Comparison of ENCODE assay signal across 12 cellular contexts in genomic region chr12:9867531-9867930, GRCh38. TPM values are rescaled to one million over a fixed set of nuclear protein-coding genes. Genes with fewer than 3 reads are reported as not detected.
DNase-seq lines count a peak whose midpoint lies in the region; ATAC-seq and TF ChIP-seq lines count a peak whose summit lies in the region.
"Had no signal": no experiment of that assay in that cellular context is flagged by ENCODE, and none has a peak within 500 bp of the region (broad histone marks: within the 10 kb centered on the region; RNA-seq: fewer than 3 reads in every experiment).

No MANE protein-coding gene starts in this region.

- H4K20me1 ChIP-seq in mammary epithelial cell (ENCODE audit: insufficient read depth, low read length) = no peaks in the 10 kb centered on the region

- H2AK5ac ChIP-seq in neuronal stem cell (ENCODE audit: low read depth, low read length) = no peak overlapping the region

- H3K36me3 ChIP-seq in mammary epithelial cell (ENCODE audit: insufficient read depth, low read length) (no peaks in the 10 kb centered on the region), right lobe of liver (no peaks in the 10 kb centered on the region), tibial artery (no peaks in the 10 kb centered on the region), neuronal stem cell (replicated peaks in 1 of 2; ENCODE audit: control insufficient read depth in 2 of 2, insufficient read depth in 2 of 2, low read length in 2 of 2) (no peaks in the 10 kb centered on the region)

- CTCF ChIA-PET in MCF 10A (lab: Yijun Ruan, JAX) = interaction anchor here (0.6 kb wide), 1 partner anchor 122 kb away, joined by 4 read pairs; no protein-coding TSS in a partner anchor
- CTCF ChIA-PET in mammary epithelial cell (lab: Charles Lee; ENCODE audit: low non-redundant PET) = no interaction called here
- CTCF ChIA-PET in activated CD8-positive, alpha-beta T cell treated with anti-CD3 and anti-CD28 coated beads, Interleukin-2, amount 10 ng/mL, durations not matched to agents 7 days and 5 days (lab: Charles Lee) = interaction anchor here (0.7 to 4.8 kb wide), 11 partner anchors 19 to 143 kb away, joined by 3 to 38 read pairs (median 5); partner anchors contain the start of genes CD69 and CLEC12B

- peaks cover 16% of the 10 kb centered on the region for H3K4me1 ChIP-seq in mammary epithelial cell (ENCODE audit: insufficient read depth, low read length)
- peaks cover 0 to 5% (median 0%) of the 10 kb centered on the region in 4 donors for H3K4me1 ChIP-seq in right lobe of liver
- H3K4me1 ChIP-seq in tibial artery = peaks cover 0 to 6% (median 0%) of the 10 kb centered on the region in 4 donors
- peaks cover 0 to 1% of the 10 kb centered on the region in 2 donors for H3K4me1 ChIP-seq in neuronal stem cell (ENCODE audit: control insufficient read depth in 2 of 2, insufficient read depth in 1 of 2, low read depth in 1 of 2, low read length in 2 of 2)

- H3K79me2 ChIP-seq in mammary epithelial cell (ENCODE audit: insufficient read depth, low read length) = no peaks in the 10 kb centered on the region

- no peak overlapping the region for H2BK5ac ChIP-seq in neuronal stem cell (ENCODE audit: low read length)

- no peak overlapping the region for H3K14ac ChIP-seq in neuronal stem cell (ENCODE audit: low read length)

- H3K4me1 Mint-ChIP-seq in MCF 10A (ENCODE audit: insufficient read depth, unreplicated experiment) = peaks cover 46% of the 10 kb centered on the region
- peaks cover 41% of the 10 kb centered on the region for H3K4me1 Mint-ChIP-seq in activated CD8-positive, alpha-beta T cell treated with anti-CD3 and anti-CD28 coated beads, Interleukin-2, amount 10 ng/mL, durations not matched to agents 7 days and 5 days (ENCODE audit: low read depth)

- no peaks in the 10 kb centered on the region for H3K9me3 Mint-ChIP-seq in MCF 10A (ENCODE audit: unreplicated experiment)
- peaks cover 18% of the 10 kb centered on the region for H3K9me3 Mint-ChIP-seq in activated CD8-positive, alpha-beta T cell treated with anti-CD3 and anti-CD28 coated beads, Interleukin-2, amount 10 ng/mL, durations not matched to agents 7 days and 5 days (ENCODE audit: insufficient read depth)

- no peak overlapping the region for H4K91ac ChIP-seq in neuronal stem cell (ENCODE audit: low read depth, low read length, poor library complexity)

- POLR2A ChIA-PET in MCF 10A (lab: Yijun Ruan, JAX) = interaction anchor here (0.6 to 1.2 kb wide), 4 partner anchors 16 to 345 kb away, joined by 3 to 4 read pairs (median 4); partner anchors contain the start of gene GABARAPL1
- POLR2A ChIA-PET in activated CD8-positive, alpha-beta T cell treated with anti-CD3 and anti-CD28 coated beads, Interleukin-2, amount 10 ng/mL, durations not matched to agents 7 days and 5 days (lab: Charles Lee) = interaction anchor here (0.6 to 7.6 kb wide), 19 partner anchors 41 to 690 kb away, joined by 3 to 251 read pairs (median 8); partner anchors contain the start of genes CD69 and CLEC2D

- H3K27ac Mint-ChIP-seq in MCF 10A (ENCODE audit: low read depth, unreplicated experiment) = no peak overlapping the region
- peak overlapping the region; percentile 86 for H3K27ac Mint-ChIP-seq in activated CD8-positive, alpha-beta T cell treated with anti-CD3 and anti-CD28 coated beads, Interleukin-2, amount 10 ng/mL, durations not matched to agents 7 days and 5 days

- H3K4me2 ChIP-seq in mammary epithelial cell (ENCODE audit: insufficient read depth, low read depth, low read length) = no peak overlapping the region
- no peak overlapping the region for H3K4me2 ChIP-seq in neuronal stem cell (ENCODE audit: insufficient read depth, low read length, poor library complexity, severe bottlenecking)

- 94% methylated on average over 4 of the region's 4 CpGs for whole genome bisulfite sequencing in mammary epithelial cell (ENCODE audit: low coverage, missing lambda C conversion rate)
- 40% methylated on average over 4 of the region's 4 CpGs for WGBS in right lobe of liver (ENCODE audit: insufficient coverage, low coverage, low lambda C conversion rate, missing lambda C conversion rate)
- no CpG with 5 or more reads among the region's 4 CpGs for WGBS in neuronal stem cell (ENCODE audit: extremely low coverage in 2 of 2, insufficient read length in 2 of 2, insufficient replicate concordance in 1 of 2), 2 donors

- no peak overlapping the region for H3K23ac ChIP-seq in neuronal stem cell (ENCODE audit: low read depth, low read length, poor library complexity)

- no peak overlapping the region for H3K18ac ChIP-seq in neuronal stem cell (ENCODE audit: low read length)

- no peak for ATAC-seq in activated CD8-positive, alpha-beta T cell treated with anti-CD3 and anti-CD28 coated beads, Interleukin-2, amount 10 ng/mL, durations not matched to agents 7 days and 5 days
- no peak for ATAC-seq in right lobe of liver
- ATAC-seq in omental fat pad (ENCODE audit: low FRiP score) = no peak
- ATAC-seq: PC-3 had no signal

- BruUV-seq in MCF 10A (replicated peaks; lab: Mats Ljungman, UMichigan) (no TSS peak), mammary epithelial cell (replicated peaks; lab: Mats Ljungman, UMichigan) (no TSS peak)

- peak overlapping the region; percentile 43 for H3K4me3 Mint-ChIP-seq in MCF 10A (ENCODE audit: unreplicated experiment)
- peak overlapping the region; percentile 79 for H3K4me3 Mint-ChIP-seq in activated CD8-positive, alpha-beta T cell treated with anti-CD3 and anti-CD28 coated beads, Interleukin-2, amount 10 ng/mL, durations not matched to agents 7 days and 5 days

- no peak overlapping the region for H2AFZ ChIP-seq in mammary epithelial cell (ENCODE audit: low read depth, low read length)
- no peak overlapping the region for H2AFZ ChIP-seq in neuronal stem cell (ENCODE audit: low read length)

- no peak for TF ChIP-seq POLR2A in right lobe of liver (IDR thresholded peaks at IDR 0.05)

- TF ChIP-seq CTCF in MCF 10A (IDR thresholded peaks at IDR 0.05; ENCODE audit: unreplicated experiment) (no peak), mammary epithelial cell (conservative IDR thresholded peaks at IDR 0.05 in 1 of 2, IDR thresholded peaks at IDR 0.05 in 1 of 2; ENCODE audit: extremely low read depth in 1 of 2, insufficient read depth in 1 of 2, low read depth in 1 of 2, low read length in 2 of 2) (no peak), right lobe of liver (IDR thresholded peaks at IDR 0.05) (no peak), tibial artery (IDR thresholded peaks at IDR 0.05) (no peak), omental fat pad (IDR thresholded peaks at IDR 0.05) (no peak)

- H3K9ac ChIP-seq in mammary epithelial cell (ENCODE audit: insufficient read depth, low read length) = no peak overlapping the region
- no peak overlapping the region for H3K9ac ChIP-seq in neuronal stem cell (ENCODE audit: low read depth, low read length, poor library complexity)

- H2BK12ac ChIP-seq in neuronal stem cell (ENCODE audit: low read length) = no peak overlapping the region

- no peaks in the 10 kb centered on the region for H3K27me3 Mint-ChIP-seq in MCF 10A (ENCODE audit: insufficient read depth, unreplicated experiment)
- no peaks in the 10 kb centered on the region for H3K27me3 Mint-ChIP-seq in activated CD8-positive, alpha-beta T cell treated with anti-CD3 and anti-CD28 coated beads, Interleukin-2, amount 10 ng/mL, durations not matched to agents 7 days and 5 days (ENCODE audit: low read depth)

- no peak overlapping the region for H3K4ac ChIP-seq in neuronal stem cell (ENCODE audit: low read length)

- DNase-seq in MCF 10A (ENCODE audit: unreplicated experiment) = no peak
- DNase-seq in mammary epithelial cell = no peak
- no peak for DNase-seq in activated CD8-positive, alpha-beta T cell treated with anti-CD3 and anti-CD28 coated beads, Interleukin-2, amount 10 ng/mL, durations not matched to agents 7 days and 5 days
- DNase-seq in right lobe of liver = no peak
- no peak for DNase-seq in tibial artery
- no peak for DNase-seq in omental fat pad (ENCODE audit: low spot score)
- no peak for DNase-seq in neuronal stem cell (ENCODE audit: low spot score)
- no peak for DNase-seq in HPDE6-E6E7 (ENCODE audit: extremely low spot score)
- DNase-seq: C1 segment of cervical spinal cord, IMR-90, PC-3 had no signal

- no peak overlapping the region for H3K4me3 ChIP-seq in mammary epithelial cell (replicated peaks in 1 of 3; ENCODE audit: insufficient read depth in 1 of 3, low read depth in 2 of 3, low read length in 3 of 3)
- peak overlapping the region; percentile 14 to 50 (median 14) for H3K4me3 ChIP-seq in right lobe of liver
- peak overlapping the region; percentile 22 to 34 for H3K4me3 ChIP-seq in tibial artery
- H3K4me3 ChIP-seq in neuronal stem cell (ENCODE audit: low read length in 2 of 2) = no peak overlapping the region

- H3K27ac ChIP-seq in mammary epithelial cell (ENCODE audit: insufficient read depth, low read depth, low read length) = no peak overlapping the region
- peak overlapping the region; percentile 16 to 78 (median 34) for H3K27ac ChIP-seq in right lobe of liver
- no peak overlapping the region for H3K27ac ChIP-seq in tibial artery
- H3K27ac ChIP-seq in neuronal stem cell (replicated peaks; ENCODE audit: low read length) = no peak overlapping the region

- no peaks in the 10 kb centered on the region for H3K79me1 ChIP-seq in neuronal stem cell (ENCODE audit: low read depth, low read length)

- H2BK120ac ChIP-seq in neuronal stem cell (ENCODE audit: low read depth, low read length) = no peak overlapping the region

- in situ Hi-C loops in mammary epithelial cell (cut with MboI; ENCODE audit: low sequenced_read_pairs in 2 of 2) = no loop called here

- peaks cover under 1% of the 10 kb centered on the region for H3K36me3 Mint-ChIP-seq in MCF 10A (ENCODE audit: insufficient read depth, unreplicated experiment)
- H3K36me3 Mint-ChIP-seq in activated CD8-positive, alpha-beta T cell treated with anti-CD3 and anti-CD28 coated beads, Interleukin-2, amount 10 ng/mL, durations not matched to agents 7 days and 5 days (ENCODE audit: low read depth) = peaks cover 46% of the 10 kb centered on the region

- no peaks in the 10 kb centered on the region for H3K9me3 ChIP-seq in mammary epithelial cell (replicated peaks; ENCODE audit: insufficient read depth, low read length)
- H3K9me3 ChIP-seq in right lobe of liver = no peaks in the 10 kb centered on the region
- H3K9me3 ChIP-seq in tibial artery = no peaks in the 10 kb centered on the region
- no peaks in the 10 kb centered on the region for H3K9me3 ChIP-seq in neuronal stem cell (replicated peaks in 1 of 2; ENCODE audit: control insufficient read depth in 2 of 2, insufficient read depth in 1 of 2, low read depth in 1 of 2, low read length in 2 of 2)

- H2BK15ac ChIP-seq in neuronal stem cell (ENCODE audit: low read length) = no peak overlapping the region

- intact Hi-C loops in MCF 10A (cut with micrococcal nuclease) (loop anchor here (10.0 kb wide), 1 partner anchor 347 kb away; the partner anchor contains the start of gene GABARAPL1), mammary epithelial cell (cut with micrococcal nuclease) (no loop called here), right lobe of liver (cut with DNase I) (no loop called here), tibial artery (cut with DNase I; ENCODE audit: low total_unique reads) (no loop called here)

- dilution Hi-C loops in mammary epithelial cell (cut with HindIII; ENCODE audit: low sequenced_read_pairs) = no loop called here

- H3K27me3 ChIP-seq in mammary epithelial cell (ENCODE audit: insufficient read depth, low read length) = no peaks in the 10 kb centered on the region
- no peaks in the 10 kb centered on the region for H3K27me3 ChIP-seq in right lobe of liver
- no peaks in the 10 kb centered on the region for H3K27me3 ChIP-seq in tibial artery
- H3K27me3 ChIP-seq in neuronal stem cell (ENCODE audit: control insufficient read depth in 3 of 3, insufficient read depth in 3 of 3, low read depth in 1 of 3, low read length in 3 of 3) = no peaks in the 10 kb centered on the region

- H4K8ac ChIP-seq in neuronal stem cell (ENCODE audit: low read depth, low read length) = no peak overlapping the region

RNA-seq across cellular contexts. Expression of gene CLEC2B, which starts 1.6 kb away (rescaled TPM):
- total RNA-seq in MCF 10A (2022) (1.8 and 2.2 TPM in 2 replicates), mammary epithelial cell (under 1 TPM; 0.17 to 0.42 TPM), right lobe of liver (10 to 100 TPM in 1 of 6 experiments, 1 to 10 TPM in 5; 1.4 to 11.1 (median 4.9) TPM), omental fat pad (10 to 100 TPM; 23.8 to 48.2 (median 31.5) TPM)
- polyA plus RNA-seq in mammary epithelial cell = 0.44 TPM
- 2.1 TPM for polyA minus RNA-seq in mammary epithelial cell
- total RNA-seq in activated CD8-positive, alpha-beta T cell treated with anti-CD3 and anti-CD28 coated beads, Interleukin-2, amount 10 ng/mL, durations not matched to agents 7 days and 5 days = 10 to 100 TPM; 55.2 to 58.8 TPM
- polyA plus RNA-seq in neuronal stem cell (2013, experiment 1 of 2) = not detected
- 0.03 TPM for polyA plus RNA-seq in neuronal stem cell (2013, experiment 2 of 2)
- total RNA-seq: PC-3 had no signal

RNA-seq across cellular contexts. Expression of gene KLRF2, which starts 13.8 kb away (rescaled TPM):
- not detected in 2 replicates for total RNA-seq in MCF 10A (2022)
- total RNA-seq in mammary epithelial cell = not detected
- polyA plus RNA-seq in mammary epithelial cell = not detected
- not detected for polyA minus RNA-seq in mammary epithelial cell
- total RNA-seq in activated CD8-positive, alpha-beta T cell treated with anti-CD3 and anti-CD28 coated beads, Interleukin-2, amount 10 ng/mL, durations not matched to agents 7 days and 5 days = under 1 TPM; 0.79 to 0.94 TPM
- not detected for total RNA-seq in right lobe of liver
- not detected for total RNA-seq in omental fat pad
- polyA plus RNA-seq in neuronal stem cell (2013, experiment 1 of 2) = not detected
- polyA plus RNA-seq in neuronal stem cell (2013, experiment 2 of 2) = not detected
- total RNA-seq: cerebellum, IMR-90, PC-3 had no signal
- polyA plus RNA-seq: IMR-90 had no signal

RNA-seq across cellular contexts. Expression of gene KLRF1, which starts 40.2 kb away (rescaled TPM):
- total RNA-seq in MCF 10A (2022) (not detected in 2 replicates), mammary epithelial cell (not detected), right lobe of liver (1 to 10 TPM in 2 of 6 experiments, under 1 TPM in 2, not detected in 2; 0.65 to 1.4 (median 0.90) TPM), omental fat pad (under 1 TPM in 1 of 4 donors, not detected in 3; 0.46 TPM)
- not detected for polyA plus RNA-seq in mammary epithelial cell
- not detected for polyA minus RNA-seq in mammary epithelial cell
- total RNA-seq in activated CD8-positive, alpha-beta T cell treated with anti-CD3 and anti-CD28 coated beads, Interleukin-2, amount 10 ng/mL, durations not matched to agents 7 days and 5 days = under 1 TPM in 1 of 2 experiments, not detected in 1; 0.42 TPM
- not detected for polyA plus RNA-seq in neuronal stem cell (2013, experiment 1 of 2)
- polyA plus RNA-seq in neuronal stem cell (2013, experiment 2 of 2) = not detected
- total RNA-seq: cerebellum, IMR-90, PC-3 had no signal
- polyA plus RNA-seq: IMR-90 had no signal

Comparison
In these comparisons a context has a peak if more than half of its experiments do, and no peak if none do; other contexts are left out.
1. H3K27ac ChIP-seq: peak in right lobe of liver (3 of 3); none in mammary epithelial cell (single experiment), tibial artery (0 of 2) and neuronal stem cell (single experiment).
2. H3K4me3 ChIP-seq: peak in right lobe of liver (3 of 3) and tibial artery (2 of 2); none in mammary epithelial cell (0 of 3) and neuronal stem cell (0 of 2).